In the genomic region with DNA sequence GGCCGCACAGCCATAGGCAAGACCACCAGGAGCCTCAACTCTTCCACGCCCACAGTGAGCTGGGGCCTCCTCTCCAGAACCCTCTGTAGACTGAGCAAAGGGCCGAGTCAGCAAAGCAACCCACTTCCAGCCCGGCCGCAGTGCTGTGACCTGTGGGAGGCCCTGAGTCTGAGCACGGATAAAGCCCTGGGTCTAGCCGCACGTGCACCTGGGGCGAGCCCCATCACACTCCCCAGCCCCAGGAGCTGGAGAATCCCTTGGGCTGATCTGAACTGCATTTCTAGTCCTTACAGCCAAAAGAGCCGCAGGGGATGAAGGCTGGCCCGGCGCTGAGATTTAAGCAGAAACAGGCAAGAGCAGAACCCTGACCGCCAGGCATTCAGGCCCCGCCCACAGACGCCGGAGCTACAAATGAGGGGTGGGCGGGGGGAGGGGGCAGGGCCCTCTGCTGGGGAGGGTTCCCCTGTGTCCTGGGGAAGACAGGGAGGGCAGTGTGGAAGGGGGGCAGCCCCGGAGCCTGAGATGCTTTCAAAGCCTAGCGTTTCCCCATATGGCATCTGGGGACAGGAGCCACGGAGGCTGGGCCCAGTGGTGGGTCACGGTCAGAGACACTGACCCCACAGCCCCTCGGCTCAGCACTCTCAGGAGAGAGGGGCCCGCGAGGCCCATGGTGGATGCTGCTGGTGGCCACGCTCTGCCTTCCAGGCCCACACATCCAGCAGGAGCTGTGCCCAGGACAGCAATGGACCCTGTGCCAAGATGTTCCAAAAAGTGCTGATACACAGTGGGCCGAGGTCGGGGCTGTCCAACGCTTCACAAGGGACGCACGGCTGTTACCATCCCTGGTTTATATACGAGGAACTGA, we compare ENCODE assay signal across 13 cellular contexts. TPM values are rescaled to one million over a fixed set of nuclear protein-coding genes. Genes with fewer than 3 reads are reported as not detected.
DNase-seq lines count a peak whose midpoint lies in the region; ATAC-seq and TF ChIP-seq lines count a peak whose summit lies in the region.
"Had no signal": no experiment of that assay in that cellular context is flagged by ENCODE, and none has a peak within 500 bp of the region (broad histone marks: within the 10 kb centered on the region; RNA-seq: fewer than 3 reads in every experiment).

No MANE protein-coding gene starts in this region.

- peaks cover 29% of the 10 kb centered on the region for H3K4me1 Mint-ChIP-seq in activated naive CD4-positive, alpha-beta T cell treated with anti-CD3 and anti-CD28 coated beads, Interleukin-2, amount 50 U/mL, for 24 hours

- H3K4me3 ChIP-seq in adipocyte (ENCODE audit: low read length), result no peak overlapping the region
- H3K4me3 ChIP-seq in right lobe of liver, result no peak overlapping the region
- H3K4me3 ChIP-seq in subcutaneous abdominal adipose tissue (ENCODE audit: low read depth in 1 of 5, low read length in 5 of 5), result peak overlapping the region in 3 of 5 donors; percentile 4 to 40 (median 17)

- ATAC-seq in right lobe of liver (peak in 1 of 4 donors; percentile 2), GM21447 (IDR thresholded peaks at IDR 0.05; ENCODE audit: unreplicated experiment) (no peak)

- peaks cover 40% of the 10 kb centered on the region for H3K4me1 ChIP-seq in adipocyte (ENCODE audit: control insufficient read depth, insufficient read depth, low read length)
- peaks cover 0 to 40% (median 11%) of the 10 kb centered on the region in 4 donors for H3K4me1 ChIP-seq in right lobe of liver
- H3K4me1 ChIP-seq in subcutaneous abdominal adipose tissue (ENCODE audit: control insufficient read depth in 5 of 5, insufficient read depth in 5 of 5, low read length in 5 of 5), result peaks cover 13 to 60% (median 51%) of the 10 kb centered on the region in 5 donors

- H3K36me3 Mint-ChIP-seq in activated naive CD4-positive, alpha-beta T cell treated with anti-CD3 and anti-CD28 coated beads, Interleukin-2, amount 50 U/mL, for 24 hours, result no peaks in the 10 kb centered on the region

- H3K27me3 ChIP-seq in adipocyte (replicated peaks; ENCODE audit: control insufficient read depth, insufficient read depth, low read length) (no peaks in the 10 kb centered on the region), right lobe of liver (no peaks in the 10 kb centered on the region), subcutaneous abdominal adipose tissue (ENCODE audit: control insufficient read depth in 5 of 5, insufficient read depth in 4 of 5, low read length in 5 of 5) (no peaks in the 10 kb centered on the region)

- intact Hi-C loops in right lobe of liver (cut with DNase I), result no loop called here

- H3K27ac Mint-ChIP-seq in activated naive CD4-positive, alpha-beta T cell treated with anti-CD3 and anti-CD28 coated beads, Interleukin-2, amount 50 U/mL, for 24 hours, result no peak overlapping the region

- no peaks in the 10 kb centered on the region for H3K9me3 Mint-ChIP-seq in activated naive CD4-positive, alpha-beta T cell treated with anti-CD3 and anti-CD28 coated beads, Interleukin-2, amount 50 U/mL, for 24 hours

- H3K9ac ChIP-seq in adipocyte (ENCODE audit: low read length) (peak overlapping the region; percentile 45), subcutaneous abdominal adipose tissue (ENCODE audit: low read length in 5 of 5) (peak overlapping the region in 1 of 5 donors; percentile 48)
- H3K9ac ChIP-seq: SK-N-SH had no signal

- no peak for DNase-seq in activated naive CD4-positive, alpha-beta T cell (lab: John Stamatoyannopoulos, UW)
- DNase-seq in adipocyte (ENCODE audit: low read depth), result no peak
- DNase-seq in right lobe of liver, result peak in 1 of 3 donors; percentile 23
- no peak for DNase-seq in GM19240 (ENCODE audit: insufficient read length, low spot score)
- no peak for DNase-seq in NCI-H82 (lab: John Stamatoyannopoulos, UW)
- DNase-seq: ACHN; NCI-H2081 treated with DMSO at 0.1 percent for 48 hours; SK-N-SH; stimulated activated CD4-positive, alpha-beta T cell treated with anti-CD3 and anti-CD28 coated beads, Interleukin-4, amount 100 ng/mL, for 24 hours had no signal

- H3K36me3 ChIP-seq in adipocyte (ENCODE audit: control insufficient read depth, insufficient read depth, low read length, severe bottlenecking), result peaks cover 17% of the 10 kb centered on the region
- peaks cover 0 to 29% (median 13%) of the 10 kb centered on the region in 4 donors for H3K36me3 ChIP-seq in right lobe of liver
- H3K36me3 ChIP-seq in subcutaneous abdominal adipose tissue (ENCODE audit: control insufficient read depth in 5 of 5, insufficient read depth in 5 of 5, low read length in 5 of 5), result peaks cover 0 to 36% (median 28%) of the 10 kb centered on the region in 5 donors

- H3K27ac ChIP-seq in right lobe of liver (peak overlapping the region in 2 of 3 donors; percentile 31 to 47), subcutaneous abdominal adipose tissue (ENCODE audit: low read depth, low read length) (no peak overlapping the region)

- 51% methylated on average over 6 of the region's 31 CpGs for WGBS in right lobe of liver (ENCODE audit: insufficient coverage, low coverage, low lambda C conversion rate, missing lambda C conversion rate)

- TF ChIP-seq CTCF in right lobe of liver (IDR thresholded peaks at IDR 0.05), result no peak

- peak overlapping the region; percentile 39 for H3K4me3 Mint-ChIP-seq in activated naive CD4-positive, alpha-beta T cell treated with anti-CD3 and anti-CD28 coated beads, Interleukin-2, amount 50 U/mL, for 24 hours

- no peaks in the 10 kb centered on the region for H3K27me3 Mint-ChIP-seq in activated naive CD4-positive, alpha-beta T cell treated with anti-CD3 and anti-CD28 coated beads, Interleukin-2, amount 50 U/mL, for 24 hours

- no peak for TF ChIP-seq POLR2A in right lobe of liver (IDR thresholded peaks at IDR 0.05)

- no peaks in the 10 kb centered on the region for H3K9me3 ChIP-seq in adipocyte (ENCODE audit: control insufficient read depth, low read length)
- H3K9me3 ChIP-seq in right lobe of liver, result no peaks in the 10 kb centered on the region
- no peaks in the 10 kb centered on the region for H3K9me3 ChIP-seq in subcutaneous abdominal adipose tissue (ENCODE audit: control insufficient read depth in 5 of 5, low read length in 5 of 5)
- H3K9me3 ChIP-seq: SK-N-SH had no signal

RNA-seq across cellular contexts. Expression of gene TMEM259, which starts 4.9 kb away (rescaled TPM):
- 100 to 1,000 TPM in 2 of 6 experiments, 10 to 100 TPM in 4; 82.6 to 180 (median 93.2) TPM for total RNA-seq in right lobe of liver

RNA-seq across cellular contexts. Expression of gene RNU6-2, which starts 5.3 kb away (rescaled TPM):
- not detected for total RNA-seq in right lobe of liver
- total RNA-seq: HT-29 had no signal

RNA-seq across cellular contexts. Expression of gene CNN2, which starts 10.4 kb away (rescaled TPM):
- total RNA-seq in right lobe of liver, result 10 to 100 TPM; 16.4 to 53.8 (median 22.2) TPM

RNA-seq across cellular contexts. Expression of gene GRIN3B, which starts 15.8 kb away (rescaled TPM):
- total RNA-seq in right lobe of liver, result under 1 TPM in 1 of 6 experiments, not detected in 5; 0.06 TPM
- total RNA-seq: HT-29 had no signal

RNA-seq across cellular contexts. Expression of gene ABCA7, which starts 23.9 kb away (rescaled TPM):
- total RNA-seq in right lobe of liver, result 10 to 100 TPM in 3 of 6 experiments, 1 to 10 TPM in 3; 4.8 to 14.6 (median 9.1) TPM

Comparison
In these comparisons a context has a peak if more than half of its experiments do, and no peak if none do; other contexts are left out.
1. H3K4me3 ChIP-seq: peak in subcutaneous abdominal adipose tissue (3 of 5); none in adipocyte (single experiment) and right lobe of liver (0 of 3).